12 cellular contexts compared by ENCODE assay signal in genomic region chr19:47613165-47614146, GRCh38. TPM values are rescaled to one million over a fixed set of nuclear protein-coding genes. Genes with fewer than 3 reads are reported as not detected.
DNase-seq lines count a peak whose midpoint lies in the region; ATAC-seq, FAIRE-seq and TF ChIP-seq lines count a peak whose summit lies in the region.
"Had no signal": no experiment of that assay in that cellular context is flagged by ENCODE, and none has a peak within 500 bp of the region (broad histone marks: within the 10 kb centered on the region; RNA-seq: fewer than 3 reads in every experiment).

No MANE protein-coding gene starts in this region.

- 58% methylated on average over 16 of the region's 16 CpGs for WGBS in K562 (ENCODE audit: insufficient coverage, low coverage, missing lambda C conversion rate)
- 55 to 57% methylated on average over 15 to 16 of the region's 16 CpGs for WGBS in thyroid gland, 2 donors

- no peaks in the 10 kb centered on the region for H3K27me3 ChIP-seq in K562 (ENCODE audit: control insufficient read depth in 2 of 2, insufficient read depth in 2 of 2, low read length in 2 of 2)
- no peaks in the 10 kb centered on the region for H3K27me3 ChIP-seq in thyroid gland
- H3K27me3 ChIP-seq: MG63 had no signal

- H3K4me3 ChIP-seq in K562, result no peak overlapping the region
- no peak overlapping the region for H3K4me3 ChIP-seq in thyroid gland (replicated peaks in 1 of 3)
- H3K4me3 ChIP-seq: MG63 had no signal

- POLR2A ChIA-PET in K562 (lab: Yijun Ruan, JAX), result interaction anchor here (0.6 to 1.1 kb wide), 5 partner anchors 9 to 96 kb away, joined by 3 to 5 read pairs (median 3); no protein-coding TSS in a partner anchor

- H4K20me1 ChIP-seq in K562 (replicated peaks; ENCODE audit: control insufficient read depth, insufficient read depth, low read length), result peaks cover 40% of the 10 kb centered on the region

- intact Hi-C loops in K562 (cut with micrococcal nuclease), result no loop called here
- intact Hi-C loops in thyroid gland (cut with DNase I), result loop anchor here (5.0 kb wide), 1 partner anchor 106 kb away; no protein-coding TSS in a partner anchor

- H3K27ac ChIP-seq in K562 (ENCODE audit: extremely low read depth, low read depth, low read length) (no peak overlapping the region; the same call in 2 of the 3 replicates), thyroid gland (peak overlapping the region in 2 of 3 donors; percentile 21 to 44)

- H3K9ac ChIP-seq in K562 (ENCODE audit: insufficient read depth in 1 of 2, low read depth in 2 of 2, low read length in 2 of 2), result peak overlapping the region in 1 of 2 experiments; percentile 73; a peak in 2 of 4 replicates

- H3K4me3 Mint-ChIP-seq in activated naive CD4-positive, alpha-beta T cell treated with anti-CD3 and anti-CD28 coated beads, Interleukin-2, amount 50 U/mL, for 24 hours, result no peak overlapping the region

- no peaks in the 10 kb centered on the region for H3K9me1 ChIP-seq in K562 (ENCODE audit: control insufficient read depth, insufficient read depth, low read length)

- no TSS peak for BruUV-seq in K562 (replicated peaks; lab: Mats Ljungman, UMichigan)

- TF ChIP-seq RAD21 in K562 (CRISPR knock-in tag; conservative IDR thresholded peaks at IDR 0.05 in 1 of 2, IDR thresholded peaks at IDR 0.05 in 1 of 2), result no peak

- CTCF ChIA-PET in K562 (lab: Yijun Ruan, JAX; ENCODE audit: low intra/inter-chr PET ratio), result interaction anchor here (0.6 kb wide), 1 partner anchor 35 kb away, joined by 3 read pairs; no protein-coding TSS in a partner anchor

- peak overlapping the region; percentile 35 for H3K27ac Mint-ChIP-seq in activated naive CD4-positive, alpha-beta T cell treated with anti-CD3 and anti-CD28 coated beads, Interleukin-2, amount 50 U/mL, for 24 hours

- no peak for DNase-seq in activated naive CD4-positive, alpha-beta T cell treated with anti-CD3 and anti-CD28 coated beads, Interleukin-2, amount 50 U/mL, for 16 hours
- DNase-seq in K562 (ENCODE audit: extremely low read depth in 1 of 4, low spot score in 3 of 4) (peak in 1 of 4 experiments; percentile 25), iris pigment epithelial cell (ENCODE audit: low read depth) (peak; percentile 75), thyroid gland (peak; percentile 27 to 40), NCI-H510A (lab: John Stamatoyannopoulos, UW) (no peak), HuH-7 (ENCODE audit: low spot score) (no peak)
- DNase-seq: CD4-positive, CD25-positive, alpha-beta regulatory T cell; effector CD8-positive, alpha-beta T cell; MG63; T-helper 9 cell had no signal

- peaks cover 3% of the 10 kb centered on the region for H3K36me3 Mint-ChIP-seq in activated naive CD4-positive, alpha-beta T cell treated with anti-CD3 and anti-CD28 coated beads, Interleukin-2, amount 50 U/mL, for 24 hours

- H3K9me3 ChIP-seq in K562 (replicated peaks; ENCODE audit: control insufficient read depth, insufficient read depth, low read depth, low read length) (no peaks in the 10 kb centered on the region), thyroid gland (no peaks in the 10 kb centered on the region)
- H3K9me3 ChIP-seq: MG63 had no signal

- H3K9me3 Mint-ChIP-seq in activated naive CD4-positive, alpha-beta T cell treated with anti-CD3 and anti-CD28 coated beads, Interleukin-2, amount 50 U/mL, for 24 hours, result no peaks in the 10 kb centered on the region

- H3K36me3 ChIP-seq in K562 (ENCODE audit: control insufficient read depth, insufficient read depth, low read length), result no peaks in the 10 kb centered on the region; the same call in 2 of the 3 replicates
- H3K36me3 ChIP-seq in thyroid gland, result no peaks in the 10 kb centered on the region

- FAIRE-seq in K562 (lab: Jason Lieb, UNC), result peak; percentile 69

- peaks cover 78% of the 10 kb centered on the region for H3K79me2 ChIP-seq in K562 (ENCODE audit: control insufficient read depth, insufficient read depth, low read length)

- in situ Hi-C loops in K562 (cut with MboI), result no loop called here

- no peak for ATAC-seq in K562
- no peak for ATAC-seq in GM21367 (IDR thresholded peaks at IDR 0.05; ENCODE audit: unreplicated experiment)

- no peak overlapping the region for H2AFZ ChIP-seq in K562 (ENCODE audit: low read depth, low read length)

- H3K4me1 ChIP-seq in K562 (replicated peaks in 1 of 2; ENCODE audit: control insufficient read depth in 2 of 2, insufficient read depth in 2 of 2, low read length in 2 of 2) (peaks cover 3 to 18% of the 10 kb centered on the region in 2 experiments; a peak in 3 of 5 replicates), thyroid gland (peaks cover 15 to 31% of the 10 kb centered on the region in 2 donors)

- H3K4me1 Mint-ChIP-seq in activated naive CD4-positive, alpha-beta T cell treated with anti-CD3 and anti-CD28 coated beads, Interleukin-2, amount 50 U/mL, for 24 hours, result peaks cover 46% of the 10 kb centered on the region

- TF ChIP-seq POLR2A in K562 (conservative IDR thresholded peaks at IDR 0.05) (no peak), thyroid gland (IDR thresholded peaks at IDR 0.05) (no peak)

- no peak for TF ChIP-seq EP300 in K562 (IDR thresholded peaks at IDR 0.05; ENCODE audit: low read length)

- no peak for TF ChIP-seq CTCF in K562 (IDR thresholded peaks at IDR 0.05 in 2 of 3, conservative IDR thresholded peaks at IDR 0.05 in 1 of 3; ENCODE audit: insufficient read depth in 2 of 3, low read depth in 1 of 3, low read length in 3 of 3)
- TF ChIP-seq CTCF in thyroid gland (IDR thresholded peaks at IDR 0.05), result no peak

- H3K4me2 ChIP-seq in K562 (ENCODE audit: insufficient read depth, low read length), result no peak overlapping the region

- no peaks in the 10 kb centered on the region for H3K27me3 Mint-ChIP-seq in activated naive CD4-positive, alpha-beta T cell treated with anti-CD3 and anti-CD28 coated beads, Interleukin-2, amount 50 U/mL, for 24 hours

TF ChIP-seq in K562, 482 proteins besides CTCF, POLR2A, EP300 and RAD21 (continues in another document):
- TF ChIP-seq NFIC (IDR thresholded peaks at IDR 0.05) (no peak), RNF219 (CRISPR knock-in tag; IDR thresholded peaks at IDR 0.05) (no peak), POLR2H (tag; IDR thresholded peaks at IDR 0.05; ENCODE audit: low read depth) (no peak)

RNA-seq across cellular contexts. Expression of gene BICRA, which starts 4.5 kb away (rescaled TPM):
- 9.5 and 15.2 TPM in 2 replicates for total RNA-seq in K562 (2011; cell fraction: chromatin; rRNA removed; ENCODE audit: low replicate concordance)
- total RNA-seq in K562 (2011; cell fraction: nucleolus; rRNA removed), result 8.5 and 9.6 TPM in 2 replicates
- total RNA-seq in K562 (2011; cell fraction: nucleoplasm; rRNA removed), result 8.5 and 11.8 TPM in 2 replicates
- total RNA-seq in K562 (2014; rRNA removed) (1.0 and 1.2 TPM in 2 replicates), K562 (2014; rRNA removed; fragmentation: Illumina TruSeq; extraction: Trizol) (0.87 and 1.6 TPM in 2 replicates), K562 (2015; rRNA removed; fragmentation: Illumina TruSeq; extraction: Trizol) (1.4 and 1.5 TPM in 2 replicates), K562 (2021) (8.8 and 9.0 TPM in 2 replicates), thyroid gland (10 to 100 TPM in 3 of 4 donors, 1 to 10 TPM in 1; 5.8 to 15.2 (median 13.2) TPM)
- polyA plus RNA-seq in K562 (2011; rRNA removed) (0.26 and 0.51 TPM in 2 replicates), K562 (2014; fragmentation: Illumina TruSeq; extraction: Trizol) (7.4 and 7.6 TPM in 2 replicates), K562 (2014; fragmentation: Nextera tagmentation; extraction: Ambion mirVana) (under 1 TPM; 0.01 to 0.07 TPM), K562 (2014; rRNA removed) (1.7 and 2.7 TPM in 2 replicates)
- 0.29 and 0.31 TPM in 2 replicates for polyA plus RNA-seq in K562 (2011; cell fraction: cytosol; rRNA removed)
- polyA plus RNA-seq in K562 (2011; cell fraction: nucleus; rRNA removed), result 2.0 and 2.6 TPM in 2 replicates
- 5.1 and 5.2 TPM in 2 replicates for polyA plus RNA-seq in K562 (2012)
- 0.90 and 1.2 TPM in 2 replicates for polyA minus RNA-seq in K562 (2011; rRNA and poly(A)+ RNA removed)
- 1.2 and 1.3 TPM in 2 replicates for polyA minus RNA-seq in K562 (2011; cell fraction: cytosol; rRNA and poly(A)+ RNA removed)
- 3.1 and 4.8 TPM in 2 replicates for polyA minus RNA-seq in K562 (2011; cell fraction: nucleus; rRNA and poly(A)+ RNA removed)

RNA-seq across cellular contexts. Expression of gene ZNF541, which starts 40.5 kb away (rescaled TPM):
- total RNA-seq in K562 (2011; cell fraction: chromatin; rRNA removed; ENCODE audit: low replicate concordance), result not detected in 2 replicates
- total RNA-seq in K562 (2011; cell fraction: nucleolus; rRNA removed), result not detected in 2 replicates
- total RNA-seq in K562 (2011; cell fraction: nucleoplasm; rRNA removed), result not detected in 2 replicates
- total RNA-seq in K562 (2014; rRNA removed) (0.09 and 0.12 TPM in 2 replicates), K562 (2014; rRNA removed; fragmentation: Illumina TruSeq; extraction: Trizol) (0.03 and 0.04 TPM in 2 replicates), K562 (2015; rRNA removed; fragmentation: Illumina TruSeq; extraction: Trizol) (0.08 and 0.11 TPM in 2 replicates), K562 (2021) (0.04 and 0.16 TPM in 2 replicates), thyroid gland (1 to 10 TPM in 1 of 4 donors, under 1 TPM in 2, not detected in 1; 0.40 to 1.1 (median 0.56) TPM)
- polyA plus RNA-seq in K562 (2011; rRNA removed) (0.06 and 0.15 TPM in 2 replicates), K562 (2014; fragmentation: Illumina TruSeq; extraction: Trizol) (0.07 TPM in 1 of 2 replicates, not detected in the other), K562 (2014; fragmentation: Nextera tagmentation; extraction: Ambion mirVana) (under 1 TPM in 1 of 2 experiments, not detected in 1; 0.04 TPM), K562 (2014; rRNA removed) (0.03 and 0.04 TPM in 2 replicates)
- polyA plus RNA-seq in K562 (2011; cell fraction: cytosol; rRNA removed), result 0.10 and 0.15 TPM in 2 replicates
- 0.07 TPM in 1 of 2 replicates, not detected in the other for polyA plus RNA-seq in K562 (2011; cell fraction: nucleus; rRNA removed)
- 0.14 and 0.37 TPM in 2 replicates for polyA plus RNA-seq in K562 (2012)
- polyA minus RNA-seq in K562 (2011; rRNA and poly(A)+ RNA removed), result not detected in 2 replicates
- polyA minus RNA-seq in K562 (2011; cell fraction: cytosol; rRNA and poly(A)+ RNA removed), result not detected in 2 replicates
- not detected in 2 replicates for polyA minus RNA-seq in K562 (2011; cell fraction: nucleus; rRNA and poly(A)+ RNA removed)

Comparison
In these comparisons a context has a peak if more than half of its experiments do, and no peak if none do; other contexts are left out.
1. DNase-seq: peak in iris pigment epithelial cell (single experiment) and thyroid gland (2 of 2); none in activated naive CD4-positive, alpha-beta T cell treated with anti-CD3 and anti-CD28 coated beads, Interleukin-2, amount 50 U/mL, for 16 hours (single experiment), NCI-H510A (single experiment) and HuH-7 (single experiment).